In the genomic region with DNA sequence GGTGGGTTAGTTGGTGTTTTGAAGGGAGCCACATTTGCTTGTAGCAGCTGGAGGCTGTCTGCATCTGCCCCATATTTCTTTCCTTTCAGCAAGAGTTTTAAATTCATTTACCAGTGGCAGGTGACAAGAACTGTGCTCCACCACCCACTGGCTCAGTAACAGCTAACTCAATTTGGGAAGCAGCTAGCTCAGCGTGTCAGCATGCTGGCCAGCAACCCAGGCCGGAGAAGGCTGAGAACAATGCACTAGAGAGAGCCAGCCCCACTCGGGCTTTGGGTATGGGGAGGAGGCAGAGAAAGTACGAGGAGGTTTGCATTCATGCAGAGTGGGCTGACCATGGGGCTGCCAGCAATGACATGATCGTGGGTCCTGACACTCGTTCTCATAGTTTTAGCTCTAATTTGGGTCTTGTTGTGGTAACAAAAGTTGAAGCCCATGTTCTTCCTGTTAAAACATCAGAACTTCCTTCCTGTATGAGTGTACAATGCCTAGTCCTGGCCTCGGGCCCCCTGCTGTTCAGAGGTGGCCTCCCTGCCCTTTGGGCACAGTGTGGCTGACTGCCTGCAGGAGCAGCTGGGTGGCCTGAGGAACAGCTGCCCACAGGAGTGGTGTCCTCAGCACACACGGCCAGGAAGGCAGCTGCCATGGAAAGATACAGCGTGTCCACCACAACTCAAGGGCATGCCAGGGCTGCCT, we compare ENCODE assay signal across 9 cellular contexts. TPM values are rescaled to one million over a fixed set of nuclear protein-coding genes. Genes with fewer than 3 reads are reported as not detected.
DNase-seq lines count a peak whose midpoint lies in the region; ATAC-seq, FAIRE-seq and TF ChIP-seq lines count a peak whose summit lies in the region.
"Had no signal": no experiment of that assay in that cellular context is flagged by ENCODE, and none has a peak within 500 bp of the region (broad histone marks: within the 10 kb centered on the region; RNA-seq: fewer than 3 reads in every experiment).

No MANE protein-coding gene starts in this region.

- H3K4me1 ChIP-seq in Karpas-422 (ENCODE audit: low read length), result peaks cover 28% of the 10 kb centered on the region

- peak; percentile 50 for ATAC-seq in esophagus mucosa
- no peak for ATAC-seq in GM21515 (IDR thresholded peaks at IDR 0.05; ENCODE audit: unreplicated experiment)

- H3K4me2 ChIP-seq in Karpas-422 (ENCODE audit: low read depth, low read length, poor library complexity, severe bottlenecking), result no peak overlapping the region

- H3K9me3 ChIP-seq in Karpas-422 (ENCODE audit: low read length), result no peaks in the 10 kb centered on the region

- H4K20me1 ChIP-seq in Karpas-422 (ENCODE audit: insufficient read depth, low read depth, low read length), result no peaks in the 10 kb centered on the region

- H3K9ac ChIP-seq in Karpas-422 (ENCODE audit: low read length), result no peak overlapping the region

- H2AFZ ChIP-seq in Karpas-422 (ENCODE audit: low read length), result no peak overlapping the region

- no peaks in the 10 kb centered on the region for H3K27me3 ChIP-seq in Karpas-422 (ENCODE audit: low read length)

- 0 out of 2 replicates have a peak, but pooled peaks cover 2% of the 10 kb centered on the region for H3K36me3 ChIP-seq in Karpas-422 (ENCODE audit: insufficient read depth, low read length)

- H3K4me3 ChIP-seq in Karpas-422 (ENCODE audit: low read length), result no peak overlapping the region

- DNase-seq in T-helper 9 cell (peak; percentile 38), pulmonary artery endothelial cell (ENCODE audit: low read depth, low spot score) (peak; percentile 61), D721Med (ENCODE audit: insufficient read length, low spot score) (no peak), NAMALWA (ENCODE audit: low spot score) (no peak), Karpas-422 (no peak)

- no peaks in the 10 kb centered on the region for H3K9me2 ChIP-seq in Karpas-422 (replicated peaks; ENCODE audit: insufficient read depth, low read length)

- no peak overlapping the region for H3K27ac ChIP-seq in Karpas-422 (ENCODE audit: low read length)

- peaks cover 12% of the 10 kb centered on the region; the same call in 1 of the 2 replicates for H3K79me2 ChIP-seq in Karpas-422 (ENCODE audit: low read length)

- FAIRE-seq in D721Med (lab: Jason Lieb, UNC), result no peak
- FAIRE-seq: bronchial epithelial cell had no signal

- 0 out of 2 replicates have a peak, but pooled peaks have one; percentile 14 for TF ChIP-seq CTCF in GM12874 (IDR thresholded peaks at IDR 0.05; ENCODE audit: insufficient read depth, low read depth, low read length)
- TF ChIP-seq CTCF in D721Med (IDR thresholded peaks at IDR 0.05; ENCODE audit: insufficient read depth, missing control alignments), result no peak

RNA-seq across cellular contexts. Expression of gene CDC42EP3, which starts 23.0 kb away (rescaled TPM):
- total RNA-seq in esophagus mucosa (5.9 TPM), pulmonary artery endothelial cell (26.1 and 35.3 TPM in 2 replicates)
- total RNA-seq in Karpas-422 (2014; rRNA removed; shearing (Covaris generic); ENCODE audit: low replicate concordance), result 10.7 and 12.5 TPM in 2 replicates

Comparison
In these comparisons a context has a peak if more than half of its experiments do, and no peak if none do; other contexts are left out.
1. DNase-seq: peak in T-helper 9 cell (single experiment) and pulmonary artery endothelial cell (single experiment); none in D721Med (single experiment), NAMALWA (single experiment) and Karpas-422 (single experiment).